In the genomic region with DNA sequence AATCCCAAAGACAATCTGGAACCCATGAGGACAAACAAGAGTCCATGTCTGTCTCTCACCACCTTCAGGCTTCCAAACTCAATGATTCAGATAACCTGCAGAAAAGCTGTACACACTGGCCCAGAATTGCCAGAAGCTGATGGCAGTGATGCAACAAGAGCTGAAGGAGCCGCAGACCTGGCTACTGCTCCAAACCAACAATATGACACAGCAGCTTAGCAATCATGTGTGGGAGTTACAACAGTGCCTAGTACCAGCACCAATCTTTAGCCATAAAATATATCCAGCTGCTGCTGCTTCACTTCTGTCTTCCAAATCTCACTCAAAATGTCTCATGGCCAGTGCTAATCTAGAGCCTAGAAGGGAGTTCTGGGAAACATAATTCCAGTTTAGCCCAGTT, we compare ENCODE assay signal across 16 cellular contexts. TPM values are rescaled to one million over a fixed set of nuclear protein-coding genes. Genes with fewer than 3 reads are reported as not detected.
DNase-seq lines count a peak whose midpoint lies in the region; ATAC-seq, FAIRE-seq and TF ChIP-seq lines count a peak whose summit lies in the region.
"Had no signal": no experiment of that assay in that cellular context is flagged by ENCODE, and none has a peak within 500 bp of the region (broad histone marks: within the 10 kb centered on the region; RNA-seq: fewer than 3 reads in every experiment).

No MANE protein-coding gene starts in this region.

- DNase-seq in AG08395 (ENCODE audit: low spot score) (peak; percentile 10), HL-60 (ENCODE audit: low read depth in 1 of 2, low spot score in 1 of 2) (peak; percentile 34 to 85), amniotic epithelial cell (ENCODE audit: low read depth) (peak; percentile 80), kidney glomerular epithelial cell (lab: John Stamatoyannopoulos, UW) (peak; percentile 8), HepG2 (ENCODE audit: low spot score) (no peak), LoVo (ENCODE audit: low spot score) (no peak)
- DNase-seq: activated naive CD4-positive, alpha-beta T cell treated with anti-CD3 and anti-CD28 coated beads for 36 hours; caudate nucleus; NCI-H1092; NCI-H345 had no signal

- in situ Hi-C loops in HepG2 (cut with HindIII; ENCODE audit: extremely low pct_ligation_motif_present, low pct_unique_long_range_greater_than_20kb) = no loop called here

- H3K9ac ChIP-seq in HepG2 (ENCODE audit: insufficient read depth, low read depth, low read length) = no peak overlapping the region
- H3K9ac ChIP-seq: parathyroid adenoma had no signal

- no peak overlapping the region for H2AFZ ChIP-seq in HepG2 (ENCODE audit: low read length)
- H2AFZ ChIP-seq: parathyroid adenoma had no signal

- H3K27me3 ChIP-seq in HL-60 (ENCODE audit: insufficient read depth, poor library complexity, severe bottlenecking) = no peaks in the 10 kb centered on the region
- no peaks in the 10 kb centered on the region for H3K27me3 ChIP-seq in HepG2 (ENCODE audit: control insufficient read depth in 1 of 2, insufficient read depth in 2 of 2, low read length in 2 of 2)

- no peak for TF ChIP-seq EP300 in HepG2 (IDR thresholded peaks at IDR 0.05; ENCODE audit: low read depth in 2 of 2, low read length in 2 of 2)
- no peak for TF ChIP-seq EP300 in HepG2 (CRISPR knock-in tag; IDR thresholded peaks at IDR 0.05; ENCODE audit: borderline replicate concordance)

- H3K4me1 ChIP-seq in HepG2 (ENCODE audit: insufficient read depth, low read length) = no peaks in the 10 kb centered on the region
- H3K4me1 ChIP-seq: parathyroid adenoma had no signal

- WGBS in HepG2 (ENCODE audit: low lambda C conversion rate) = 0% methylated on average over 1 of the region's 1 CpG

- POLR2A ChIA-PET in HepG2 (lab: Yijun Ruan, JAX) = no interaction called here

- TF ChIP-seq CTCF in HL-60 (IDR thresholded peaks at IDR 0.05; ENCODE audit: insufficient read depth, low read length) (no peak), HepG2 (CRISPR knock-in tag; IDR thresholded peaks at IDR 0.05) (no peak)

- no peak for ATAC-seq in HepG2
- no peak for ATAC-seq in GM19395 (IDR thresholded peaks at IDR 0.05; ENCODE audit: unreplicated experiment)
- no peak for ATAC-seq in GM21576 (IDR thresholded peaks at IDR 0.05; ENCODE audit: unreplicated experiment)
- ATAC-seq: Panc1 had no signal

- FAIRE-seq in HepG2 (lab: Jason Lieb, UNC) = no peak
- FAIRE-seq: endometrium, urothelium cell line had no signal

- no peak overlapping the region for H3K4me2 ChIP-seq in HepG2 (ENCODE audit: low read depth, low read length)

- TF ChIP-seq RAD21 in HepG2 (CRISPR knock-in tag; IDR thresholded peaks at IDR 0.05) = no peak

- intact Hi-C loops in HepG2 (cut with micrococcal nuclease; ENCODE audit: unreplicated experiment) = no loop called here

- H3K4me3 ChIP-seq in HL-60 (replicated peaks; ENCODE audit: insufficient read depth, low read length) (no peak overlapping the region), HepG2 (replicated peaks in 1 of 3; ENCODE audit: insufficient read depth in 1 of 3, low read depth in 2 of 3, low read length in 3 of 3) (no peak overlapping the region)

- TF ChIP-seq POLR2A in HepG2 (IDR thresholded peaks at IDR 0.05; ENCODE audit: insufficient read depth in 1 of 2, low read depth in 2 of 2, low read length in 2 of 2) = no peak

- no peaks in the 10 kb centered on the region for H4K20me1 ChIP-seq in HepG2 (ENCODE audit: insufficient read depth, low read length)

- H3K79me2 ChIP-seq in HepG2 (ENCODE audit: insufficient read depth, low read length) = no peaks in the 10 kb centered on the region
- H3K79me2 ChIP-seq: parathyroid adenoma had no signal

- H3K27ac ChIP-seq in HL-60 (replicated peaks) (peak overlapping the region; percentile 8), HepG2 (ENCODE audit: extremely low read length, insufficient read depth, low read length) (no peak overlapping the region)
- H3K27ac ChIP-seq: parathyroid adenoma had no signal

- no peaks in the 10 kb centered on the region for H3K36me3 ChIP-seq in HepG2 (replicated peaks in 1 of 2; ENCODE audit: control insufficient read depth in 1 of 2, insufficient read depth in 2 of 2, low read length in 2 of 2)

- no TSS peak for BruUV-seq in HepG2 (replicated peaks; lab: Mats Ljungman, UMichigan)

- CTCF ChIA-PET in HepG2 (lab: Yijun Ruan, JAX; ENCODE audit: low intra/inter-chr PET ratio, low total read pairs) = no interaction called here

- H3K9me3 ChIP-seq in HepG2 (ENCODE audit: low read length) = no peaks in the 10 kb centered on the region

TF ChIP-seq in HepG2, 621 proteins besides CTCF, POLR2A, EP300 and RAD21 (continues in another document):
- TF ChIP-seq, protein P1, sequence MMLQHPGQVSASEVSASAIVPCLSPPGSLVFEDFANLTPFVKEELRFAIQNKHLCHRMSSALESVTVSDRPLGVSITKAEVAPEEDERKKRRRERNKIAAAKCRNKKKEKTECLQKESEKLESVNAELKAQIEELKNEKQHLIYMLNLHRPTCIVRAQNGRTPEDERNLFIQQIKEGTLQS (CRISPR knock-in tag; IDR thresholded peaks at IDR 0.05) = no peak
- TF ChIP-seq, protein P2, sequence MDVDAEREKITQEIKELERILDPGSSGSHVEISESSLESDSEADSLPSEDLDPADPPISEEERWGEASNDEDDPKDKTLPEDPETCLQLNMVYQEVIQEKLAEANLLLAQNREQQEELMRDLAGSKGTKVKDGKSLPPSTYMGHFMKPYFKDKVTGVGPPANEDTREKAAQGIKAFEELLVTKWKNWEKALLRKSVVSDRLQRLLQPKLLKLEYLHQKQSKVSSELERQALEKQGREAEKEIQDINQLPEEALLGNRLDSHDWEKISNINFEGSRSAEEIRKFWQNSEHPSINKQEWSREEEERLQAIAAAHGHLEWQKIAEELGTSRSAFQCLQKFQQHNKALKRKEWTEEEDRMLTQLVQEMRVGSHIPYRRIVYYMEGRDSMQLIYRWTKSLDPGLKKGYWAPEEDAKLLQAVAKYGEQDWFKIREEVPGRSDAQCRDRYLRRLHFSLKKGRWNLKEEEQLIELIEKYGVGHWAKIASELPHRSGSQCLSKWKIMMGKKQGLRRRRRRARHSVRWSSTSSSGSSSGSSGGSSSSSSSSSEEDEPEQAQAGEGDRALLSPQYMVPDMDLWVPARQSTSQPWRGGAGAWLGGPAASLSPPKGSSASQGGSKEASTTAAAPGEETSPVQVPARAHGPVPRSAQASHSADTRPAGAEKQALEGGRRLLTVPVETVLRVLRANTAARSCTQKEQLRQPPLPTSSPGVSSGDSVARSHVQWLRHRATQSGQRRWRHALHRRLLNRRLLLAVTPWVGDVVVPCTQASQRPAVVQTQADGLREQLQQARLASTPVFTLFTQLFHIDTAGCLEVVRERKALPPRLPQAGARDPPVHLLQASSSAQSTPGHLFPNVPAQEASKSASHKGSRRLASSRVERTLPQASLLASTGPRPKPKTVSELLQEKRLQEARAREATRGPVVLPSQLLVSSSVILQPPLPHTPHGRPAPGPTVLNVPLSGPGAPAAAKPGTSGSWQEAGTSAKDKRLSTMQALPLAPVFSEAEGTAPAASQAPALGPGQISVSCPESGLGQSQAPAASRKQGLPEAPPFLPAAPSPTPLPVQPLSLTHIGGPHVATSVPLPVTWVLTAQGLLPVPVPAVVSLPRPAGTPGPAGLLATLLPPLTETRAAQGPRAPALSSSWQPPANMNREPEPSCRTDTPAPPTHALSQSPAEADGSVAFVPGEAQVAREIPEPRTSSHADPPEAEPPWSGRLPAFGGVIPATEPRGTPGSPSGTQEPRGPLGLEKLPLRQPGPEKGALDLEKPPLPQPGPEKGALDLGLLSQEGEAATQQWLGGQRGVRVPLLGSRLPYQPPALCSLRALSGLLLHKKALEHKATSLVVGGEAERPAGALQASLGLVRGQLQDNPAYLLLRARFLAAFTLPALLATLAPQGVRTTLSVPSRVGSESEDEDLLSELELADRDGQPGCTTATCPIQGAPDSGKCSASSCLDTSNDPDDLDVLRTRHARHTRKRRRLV (CRISPR knock-in tag; IDR thresholded peaks at IDR 0.05) = no peak
- TF ChIP-seq, protein P3, sequence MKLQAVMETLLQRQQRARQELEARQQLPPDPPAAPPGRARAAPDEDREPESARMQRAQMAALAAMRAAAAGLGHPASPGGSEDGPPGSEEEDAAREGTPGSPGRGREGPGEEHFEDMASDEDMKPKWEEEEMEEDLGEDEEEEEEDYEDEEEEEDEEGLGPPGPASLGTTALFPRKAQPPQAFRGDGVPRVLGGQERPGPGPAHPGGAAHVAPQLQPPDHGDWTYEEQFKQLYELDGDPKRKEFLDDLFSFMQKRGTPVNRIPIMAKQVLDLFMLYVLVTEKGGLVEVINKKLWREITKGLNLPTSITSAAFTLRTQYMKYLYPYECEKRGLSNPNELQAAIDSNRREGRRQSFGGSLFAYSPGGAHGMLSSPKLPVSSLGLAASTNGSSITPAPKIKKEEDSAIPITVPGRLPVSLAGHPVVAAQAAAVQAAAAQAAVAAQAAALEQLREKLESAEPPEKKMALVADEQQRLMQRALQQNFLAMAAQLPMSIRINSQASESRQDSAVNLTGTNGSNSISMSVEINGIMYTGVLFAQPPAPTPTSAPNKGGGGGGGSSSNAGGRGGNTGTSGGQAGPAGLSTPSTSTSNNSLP (IDR thresholded peaks at IDR 0.05; ENCODE audit: low read depth, low read length) = no peak
- TF ChIP-seq PHF8 (CRISPR knock-in tag; IDR thresholded peaks at IDR 0.05) (no peak), ZNF543 (CRISPR knock-in tag; IDR thresholded peaks at IDR 0.05) (no peak)

RNA-seq across cellular contexts. Expression of a gene that starts 22.0 kb away (rescaled TPM):
- 0.58 and 0.65 TPM in 2 replicates for total RNA-seq in HepG2 (2016; rRNA removed; fragmentation: Illumina TruSeq; extraction: Trizol)
- total RNA-seq in HepG2 (2016; cell fraction: cytosol; rRNA removed; fragmentation: Illumina TruSeq; extraction: Trizol; ENCODE audit: low read depth) = 0.10 and 0.44 TPM in 2 replicates
- 0.59 and 0.67 TPM in 2 replicates for total RNA-seq in HepG2 (2016; cell fraction: insoluble cytoplasmic fraction; rRNA removed; fragmentation: Illumina TruSeq; extraction: Trizol)
- total RNA-seq in HepG2 (2016; cell fraction: membrane; rRNA removed; fragmentation: Illumina TruSeq; extraction: Trizol) = 0.21 and 0.25 TPM in 2 replicates
- total RNA-seq in HepG2 (2016; cell fraction: nucleus; rRNA removed; fragmentation: Illumina TruSeq; extraction: Trizol) = 0.81 and 0.84 TPM in 2 replicates
- 0.40 and 0.50 TPM in 2 replicates for polyA plus RNA-seq in HepG2 (2011; rRNA removed)
- 0.27 and 0.42 TPM in 2 replicates for polyA plus RNA-seq in HepG2 (2011; cell fraction: cytosol; rRNA removed)
- 0.43 and 0.88 TPM in 2 replicates for polyA plus RNA-seq in HepG2 (2011; cell fraction: nucleus; rRNA removed)
- polyA plus RNA-seq in HepG2 (2012) = 1.2 and 1.7 TPM in 2 replicates
- under 0.01 and 0.05 TPM in 2 replicates for polyA plus RNA-seq in HepG2 (2016; cell fraction: cytosol; fragmentation: Illumina TruSeq; extraction: Trizol; ENCODE audit: low read depth)
- 0.30 and 0.43 TPM in 2 replicates for polyA plus RNA-seq in HepG2 (2016; cell fraction: insoluble cytoplasmic fraction; fragmentation: Illumina TruSeq; extraction: Trizol; ENCODE audit: low read depth)
- polyA plus RNA-seq in HepG2 (2016; cell fraction: membrane; fragmentation: Illumina TruSeq; extraction: Trizol; ENCODE audit: low read depth) = 0.03 and 0.06 TPM in 2 replicates
- 0.30 and 0.45 TPM in 2 replicates for polyA plus RNA-seq in HepG2 (2016; cell fraction: nucleus; fragmentation: Illumina TruSeq; extraction: Trizol; ENCODE audit: insufficient read depth, low read depth)
- polyA minus RNA-seq in HepG2 (2011; rRNA and poly(A)+ RNA removed; ENCODE audit: low replicate concordance) = 0.44 and 8.9 TPM in 2 replicates
- 0.44 and 1.2 TPM in 2 replicates for polyA minus RNA-seq in HepG2 (2011; cell fraction: cytosol; rRNA and poly(A)+ RNA removed)
- 3.4 and 3.7 TPM in 2 replicates for polyA minus RNA-seq in HepG2 (2011; cell fraction: nucleus; rRNA and poly(A)+ RNA removed)

Comparison
In these comparisons a context has a peak if more than half of its experiments do, and no peak if none do; other contexts are left out.
1. DNase-seq: peak in AG08395 (single experiment), HL-60 (2 of 2), amniotic epithelial cell (single experiment) and kidney glomerular epithelial cell (single experiment); none in HepG2 (single experiment) and LoVo (single experiment).